16 cellular contexts compared by ENCODE assay signal in genomic region chr16:55252577-55252976, GRCh38.
DNase-seq lines count a peak whose midpoint lies in the region; ATAC-seq, FAIRE-seq and TF ChIP-seq lines count a peak whose summit lies in the region.
"Had no signal": no experiment of that assay in that cellular context is flagged by ENCODE, and none has a peak within 500 bp of the region (broad histone marks: within the 10 kb centered on the region; RNA-seq: fewer than 3 reads in every experiment).

No MANE protein-coding gene starts in this region.

- POLR2A ChIA-PET in HCT116 (lab: Charles Lee) (no interaction called here), HepG2 (lab: Yijun Ruan, JAX) (no interaction called here)

- ATAC-seq in HCT116 (no peak), GM21619 (IDR thresholded peaks at IDR 0.05; ENCODE audit: unreplicated experiment) (no peak), HepG2 (no peak)
- ATAC-seq: CD8-positive, alpha-beta T cell; GM12878; GM23338 had no signal

- TF ChIP-seq RAD21 in HCT116 (IDR thresholded peaks at IDR 0.05; ENCODE audit: low read depth) (no peak), HepG2 (CRISPR knock-in tag; IDR thresholded peaks at IDR 0.05) (no peak)

- H3K9me2 ChIP-seq in HCT116 (ENCODE audit: insufficient read depth): no peaks in the 10 kb centered on the region
- H3K9me2 ChIP-seq in MM.1S (replicated peaks; ENCODE audit: insufficient read depth, low read length): no peaks in the 10 kb centered on the region

- TF ChIP-seq CTCF in C4-2B (conservative IDR thresholded peaks at IDR 0.05) (0 out of 2 replicates have a peak, but pooled peaks have one; percentile 7), HCT116 (IDR thresholded peaks at IDR 0.05 in 2 of 3, conservative IDR thresholded peaks at IDR 0.05 in 1 of 3; ENCODE audit: borderline replicate concordance in 1 of 3, insufficient read depth in 1 of 3, low read depth in 2 of 3, low read length in 2 of 3) (0 out of 6 replicates have a peak, but pooled peaks of 2 of the 3 experiments have one; percentile 7 to 15), MM.1S (IDR thresholded peaks at IDR 0.05; ENCODE audit: low read length) (0 out of 2 replicates have a peak, but pooled peaks have one; percentile 3), endothelial cell (IDR thresholded peaks at IDR 0.05; ENCODE audit: unreplicated experiment) (peak; percentile 28), HepG2 (CRISPR knock-in tag; IDR thresholded peaks at IDR 0.05) (no peak)

- H3K79me2 ChIP-seq in HCT116 (ENCODE audit: insufficient read depth, low read length) (no peaks in the 10 kb centered on the region), MM.1S (ENCODE audit: low read length) (no peaks in the 10 kb centered on the region), HepG2 (ENCODE audit: insufficient read depth, low read length) (no peaks in the 10 kb centered on the region)

- H4K20me1 ChIP-seq in HCT116 (ENCODE audit: insufficient read depth) (no peaks in the 10 kb centered on the region), MM.1S (ENCODE audit: insufficient read depth, low read length) (no peaks in the 10 kb centered on the region), HepG2 (ENCODE audit: insufficient read depth, low read length) (no peaks in the 10 kb centered on the region)
- H4K20me1 ChIP-seq: BLaER1 had no signal

- TF ChIP-seq POLR2A in HCT116 (IDR thresholded peaks at IDR 0.05; ENCODE audit: borderline replicate concordance, extremely low read depth, insufficient read depth, insufficient read length) (no peak), HepG2 (IDR thresholded peaks at IDR 0.05; ENCODE audit: insufficient read depth in 1 of 2, low read depth in 2 of 2, low read length in 2 of 2) (no peak)

- H3K9ac ChIP-seq in HCT116 (ENCODE audit: low read length) (no peak overlapping the region), MM.1S (ENCODE audit: low read length) (no peak overlapping the region), HepG2 (ENCODE audit: insufficient read depth, low read depth, low read length) (no peak overlapping the region)
- H3K9ac ChIP-seq: BLaER1 had no signal

- H3K27ac ChIP-seq in C4-2B: no peak overlapping the region
- no peak overlapping the region for H3K27ac ChIP-seq in HCT116 (ENCODE audit: low read depth, low read length)
- peak overlapping the region; percentile 52 for H3K27ac ChIP-seq in MM.1S (ENCODE audit: low read length)
- H3K27ac ChIP-seq in HepG2 (ENCODE audit: extremely low read length, insufficient read depth, low read length): no peak overlapping the region
- H3K27ac ChIP-seq: BLaER1 had no signal

- intact Hi-C loops in HCT116 (cut with micrococcal nuclease) (loop anchor here (10.0 kb wide), 3 partner anchors 308 to 1058 kb away; no protein-coding TSS in a partner anchor), HepG2 (cut with micrococcal nuclease; ENCODE audit: unreplicated experiment) (no loop called here)

- no peaks in the 10 kb centered on the region for H3K36me3 Mint-ChIP-seq in endothelial cell (ENCODE audit: low read depth, unreplicated experiment)
- H3K36me3 Mint-ChIP-seq: CD8-positive, alpha-beta T cell had no signal

- FAIRE-seq in HepG2 (lab: Jason Lieb, UNC): no peak
- FAIRE-seq: GM12878, H54 had no signal

- H3K9me3 ChIP-seq in HCT116 (ENCODE audit: control insufficient read depth in 1 of 2, insufficient read depth in 1 of 2, low read depth in 1 of 2, low read length in 2 of 2) (no peaks in the 10 kb centered on the region), MM.1S (replicated peaks; ENCODE audit: insufficient read depth, low read length) (no peaks in the 10 kb centered on the region), HepG2 (ENCODE audit: low read length) (no peaks in the 10 kb centered on the region)

- DNase-seq in HCT116 (ENCODE audit: low read depth, low spot score): no peak
- DNase-seq in MM.1S: peak; percentile 60
- no peak for DNase-seq in endothelial cell (ENCODE audit: low spot score)
- DNase-seq in NCI-H2081 treated with DMSO at 0.1 percent for 48 hours (lab: John Stamatoyannopoulos, UW): no peak
- DNase-seq in HepG2 (ENCODE audit: low spot score): no peak
- DNase-seq: 8988T; Calu3; CD8-positive, alpha-beta T cell; DMS79 treated with DMSO at 0.1 percent for 48 hours; EL had no signal

- H3K36me3 ChIP-seq in HCT116 (ENCODE audit: control insufficient read depth in 1 of 2, insufficient read depth in 2 of 2, low read length in 2 of 2) (no peaks in the 10 kb centered on the region), MM.1S (replicated peaks; ENCODE audit: insufficient read depth, low read length) (no peaks in the 10 kb centered on the region), HepG2 (replicated peaks in 1 of 2; ENCODE audit: control insufficient read depth in 1 of 2, insufficient read depth in 2 of 2, low read length in 2 of 2) (no peaks in the 10 kb centered on the region)
- H3K36me3 ChIP-seq: BLaER1 had no signal

- TF ChIP-seq EP300 in HepG2 (IDR thresholded peaks at IDR 0.05; ENCODE audit: low read depth in 2 of 2, low read length in 2 of 2) (no peak), HepG2 (CRISPR knock-in tag; IDR thresholded peaks at IDR 0.05; ENCODE audit: borderline replicate concordance) (no peak)

- no peak overlapping the region for H3K4me3 Mint-ChIP-seq in endothelial cell (ENCODE audit: unreplicated experiment)
- H3K4me3 Mint-ChIP-seq: CD8-positive, alpha-beta T cell; GM23338 had no signal

- in situ Hi-C loops in HepG2 (cut with HindIII; ENCODE audit: extremely low pct_ligation_motif_present, low pct_unique_long_range_greater_than_20kb): loop anchor here (10.0 to 25.0 kb wide), 2 partner anchors 1315 to 1708 kb away; no protein-coding TSS in a partner anchor

- H3K4me2 ChIP-seq in HCT116 (ENCODE audit: low read length): no peak overlapping the region
- peak overlapping the region; percentile 40; the same call in 1 of the 2 replicates for H3K4me2 ChIP-seq in MM.1S (ENCODE audit: low read depth, low read length)
- no peak overlapping the region for H3K4me2 ChIP-seq in HepG2 (ENCODE audit: low read depth, low read length)
- H3K4me2 ChIP-seq: GM23338 had no signal

- no peaks in the 10 kb centered on the region for H3K4me1 ChIP-seq in HCT116 (ENCODE audit: control insufficient read depth in 1 of 2, insufficient read depth in 2 of 2, low read length in 2 of 2)
- H3K4me1 ChIP-seq in MM.1S (ENCODE audit: low read length): peaks cover 12% of the 10 kb centered on the region
- no peaks in the 10 kb centered on the region for H3K4me1 ChIP-seq in HepG2 (ENCODE audit: insufficient read depth, low read length)

- CTCF ChIA-PET in HCT116 (lab: Charles Lee) (no interaction called here), HepG2 (lab: Yijun Ruan, JAX; ENCODE audit: low intra/inter-chr PET ratio, low total read pairs) (no interaction called here)

- no peak overlapping the region for H3K4me3 ChIP-seq in HCT116 (replicated peaks in 1 of 2; ENCODE audit: low read depth in 1 of 2, low read length in 2 of 2)
- no peak overlapping the region for H3K4me3 ChIP-seq in MM.1S (ENCODE audit: low read length)
- H3K4me3 ChIP-seq in HepG2 (replicated peaks in 1 of 3; ENCODE audit: insufficient read depth in 1 of 3, low read depth in 2 of 3, low read length in 3 of 3): no peak overlapping the region
- H3K4me3 ChIP-seq: BLaER1, GM12878, GM23338 had no signal

- H3K4me1 Mint-ChIP-seq in endothelial cell (ENCODE audit: unreplicated experiment): peaks cover 42% of the 10 kb centered on the region

- no peaks in the 10 kb centered on the region for H3K9me3 Mint-ChIP-seq in endothelial cell (ENCODE audit: unreplicated experiment)
- H3K9me3 Mint-ChIP-seq: GM23338 had no signal

- no peak overlapping the region for H3K27ac Mint-ChIP-seq in endothelial cell (ENCODE audit: unreplicated experiment)
- H3K27ac Mint-ChIP-seq: CD8-positive, alpha-beta T cell; GM23338 had no signal

- RAD21 ChIA-PET in HCT116 (lab: Charles Lee; ENCODE audit: low non-redundant PET in 1 of 2, low total read pairs in 2 of 2, uncharacterized antibody in 2 of 2, unreplicated experiment in 2 of 2): no interaction called here

- H3K27me3 Mint-ChIP-seq in endothelial cell (ENCODE audit: unreplicated experiment): no peaks in the 10 kb centered on the region

- 2% methylated on average over 1 of the region's 1 CpG for WGBS in HepG2 (ENCODE audit: low lambda C conversion rate)

- H2AFZ ChIP-seq in HCT116 (ENCODE audit: low read depth, low read length, poor library complexity, severe bottlenecking): no peak overlapping the region
- H2AFZ ChIP-seq in MM.1S (ENCODE audit: low read length): no peak overlapping the region
- no peak overlapping the region for H2AFZ ChIP-seq in HepG2 (ENCODE audit: low read length)
- H2AFZ ChIP-seq: GM23338 had no signal

- BruUV-seq in HCT116 (replicated peaks; lab: Mats Ljungman, UMichigan): no TSS peak
- BruUV-seq in HepG2 (replicated peaks; lab: Mats Ljungman, UMichigan): no TSS peak

- H3K27me3 ChIP-seq in HCT116 (ENCODE audit: insufficient read depth, low read length): no peaks in the 10 kb centered on the region
- H3K27me3 ChIP-seq in MM.1S (replicated peaks; ENCODE audit: insufficient read depth, low read length): no peaks in the 10 kb centered on the region
- H3K27me3 ChIP-seq in HepG2 (ENCODE audit: control insufficient read depth in 1 of 2, insufficient read depth in 2 of 2, low read length in 2 of 2): no peaks in the 10 kb centered on the region; a peak in 2 of 5 replicates
- H3K27me3 ChIP-seq: BLaER1 had no signal

- 0 out of 2 replicates have a peak, but pooled peaks cover 4% of the 10 kb centered on the region for H3F3A ChIP-seq in MM.1S (ENCODE audit: insufficient read depth, low read length)

TF ChIP-seq in HCT116, 20 proteins besides CTCF, POLR2A, EP300 and RAD21 (continues in another document):
- TF ChIP-seq SIN3A (IDR thresholded peaks at IDR 0.05; ENCODE audit: low read depth) (no peak), CEBPB (IDR thresholded peaks at IDR 0.05; ENCODE audit: low read depth) (no peak), SRF (IDR thresholded peaks at IDR 0.05; ENCODE audit: low read depth) (no peak), ZFX (IDR thresholded peaks at IDR 0.05) (no peak), FOSL1 (IDR thresholded peaks at IDR 0.05; ENCODE audit: low read depth) (no peak)
